ENCODE assay signal across 25 cellular contexts in genomic region chr3:194469977-194470376, GRCh38. TPM values are rescaled to one million over a fixed set of nuclear protein-coding genes. Genes with fewer than 3 reads are reported as not detected.
A peak's percentile ranks its signal among the peaks of the same experiment; 100 is the strongest.
DNase-seq lines count a peak whose midpoint lies in the region; ATAC-seq, FAIRE-seq and TF ChIP-seq lines count a peak whose summit lies in the region.
"Had no signal": no experiment of that assay in that cellular context is flagged by ENCODE, and none has a peak within 500 bp of the region (broad histone marks: within the 10 kb centered on the region; RNA-seq: fewer than 3 reads in every experiment).

No MANE protein-coding gene starts in this region.

- no peak for TF ChIP-seq CTCF in A673 (conservative IDR thresholded peaks at IDR 0.05; ENCODE audit: low read depth, low read length)

- intact Hi-C loops in A673 (cut with micrococcal nuclease; ENCODE audit: unreplicated experiment) = loop anchor here (5.0 kb wide), 1 partner anchor 102 kb away; no protein-coding TSS in a partner anchor

- no peak overlapping the region for H3K18ac ChIP-seq in mesenchymal stem cell (ENCODE audit: low read depth in 1 of 2, low read length in 2 of 2)

- H3K4me3 ChIP-seq in A673 (ENCODE audit: low read depth, low read length, poor library complexity, severe bottlenecking) (no peak overlapping the region), mesenchymal stem cell (ENCODE audit: insufficient read depth in 1 of 2, low read depth in 1 of 2, low read length in 2 of 2) (no peak overlapping the region)
- H3K4me3 ChIP-seq: BLaER1 treated with 17β-estradiol and CSF1 and Interleukin-3, amounts not matched to agents 10 nM and 100 nM; SJCRH30 had no signal

- H3K23ac ChIP-seq in mesenchymal stem cell (ENCODE audit: low read length in 2 of 2) = no peak overlapping the region

- BruUV-seq in A673 (replicated peaks; lab: Mats Ljungman, UMichigan) = no TSS peak

- H3K4me1 ChIP-seq in A673 (ENCODE audit: insufficient read depth, low read length, poor library complexity, severe bottlenecking) (peaks cover 44% of the 10 kb centered on the region), mesenchymal stem cell (ENCODE audit: control insufficient read depth, insufficient read depth, low read depth, low read length) (peaks cover 2% of the 10 kb centered on the region)
- H3K4me1 ChIP-seq: Caco-2 had no signal

- no peak overlapping the region for H3K4ac ChIP-seq in mesenchymal stem cell (ENCODE audit: low read depth in 1 of 2, low read length in 2 of 2)

- no peak for ATAC-seq in HG03432 (IDR thresholded peaks at IDR 0.05; ENCODE audit: unreplicated experiment)
- ATAC-seq: Right ventricle myocardium inferior had no signal

- no peak overlapping the region for H4K8ac ChIP-seq in mesenchymal stem cell (ENCODE audit: low read length)

- H4K91ac ChIP-seq in mesenchymal stem cell (ENCODE audit: low read length) = no peak overlapping the region

- H3K27ac ChIP-seq in A673 (ENCODE audit: low read depth, low read length, poor library complexity, severe bottlenecking) (peak overlapping the region; percentile 48), mesenchymal stem cell (ENCODE audit: low read length, poor library complexity, severe bottlenecking) (no peak overlapping the region)
- H3K27ac ChIP-seq: BLaER1 treated with 17β-estradiol and CSF1 and Interleukin-3, amounts not matched to agents 10 nM and 100 nM; SJCRH30 had no signal

- no peak overlapping the region for H3K4me2 ChIP-seq in mesenchymal stem cell (ENCODE audit: low read length, poor library complexity, severe bottlenecking)

- peak; percentile 11 for FAIRE-seq in H54 (lab: Jason Lieb, UNC)

- DNase-seq in A673 (ENCODE audit: low spot score) (no peak), H54 (ENCODE audit: insufficient read length, low spot score) (no peak), SK-MEL-5 (ENCODE audit: low read depth, low spot score) (peak; percentile 62), mesenchymal stem cell (no peak), NCI-H226 (no peak)
- DNase-seq in activated CD4-positive, alpha-beta T cell treated with anti-CD3 and anti-CD28 coated beads, Interleukin-2, amount 50 U/mL, for 1 hour = no peak
- DNase-seq: AML-193; Caco-2; CD4-positive, alpha-beta memory T cell; GOT3; HCEC 1CT; Kasumi-1; NCI-H1092 treated with DMSO at 0.1 percent for 48 hours; NCI-H1436; NCI-H1930; NCI-H2107; NCI-H446 treated with DMSO at 0.1 percent for 48 hours; NCI-H526; NCI-H82; NK-92 treated with Interleukin-12 subunit alpha and Interleukin-12 subunit beta, amount 100 ng/mL, for 24 hours; PC-3; SJCRH30 had no signal

- POLR2A ChIA-PET in A673 (lab: Charles Lee; ENCODE audit: low non-redundant PET) = no interaction called here

- no peak overlapping the region for H2AK5ac ChIP-seq in mesenchymal stem cell (ENCODE audit: low read length, severe bottlenecking)

- no peak overlapping the region for H3K14ac ChIP-seq in mesenchymal stem cell (ENCODE audit: low read length in 2 of 2)

- H2BK15ac ChIP-seq in mesenchymal stem cell (ENCODE audit: low read depth, poor library complexity, severe bottlenecking) = no peak overlapping the region

- in situ Hi-C loops in SK-MEL-5 (cut with HindIII; ENCODE audit: low pct_unique_long_range_greater_than_20kb, low sequenced_read_pairs) = no loop called here

- no peak overlapping the region for H2AFZ ChIP-seq in mesenchymal stem cell (ENCODE audit: low read depth, low read length)

- no peak overlapping the region for H2BK12ac ChIP-seq in mesenchymal stem cell (ENCODE audit: low read length in 2 of 2)

- H2BK5ac ChIP-seq in mesenchymal stem cell (ENCODE audit: low read depth, low read length, poor library complexity, severe bottlenecking) = no peak overlapping the region

- no peak overlapping the region for H2BK120ac ChIP-seq in mesenchymal stem cell (ENCODE audit: low read depth, low read length)

- H3K27me3 ChIP-seq in A673 (replicated peaks; ENCODE audit: insufficient read depth, low read depth, low read length, poor library complexity) (no peaks in the 10 kb centered on the region), mesenchymal stem cell (ENCODE audit: control insufficient read depth in 1 of 2, insufficient read depth in 1 of 2, low read length in 2 of 2) (no peaks in the 10 kb centered on the region)
- H3K27me3 ChIP-seq: BLaER1 treated with 17β-estradiol and CSF1 and Interleukin-3, amounts not matched to agents 10 nM and 100 nM; SJCRH30 had no signal

- TF ChIP-seq POLR2A in H54 (IDR thresholded peaks at IDR 0.05; ENCODE audit: low read depth, low read length) = no peak

- CTCF ChIA-PET in A673 (lab: Charles Lee) = interaction anchor here (0.6 kb wide), 1 partner anchor 107 kb away, joined by 4 read pairs; no protein-coding TSS in a partner anchor

- H3K36me3 ChIP-seq in A673 (ENCODE audit: insufficient read depth, low read length, poor library complexity, severe bottlenecking) (no peaks in the 10 kb centered on the region), mesenchymal stem cell (ENCODE audit: control insufficient read depth in 1 of 2, insufficient read depth in 2 of 2, low read depth in 1 of 2, low read length in 2 of 2) (peaks cover 3 to 22% of the 10 kb centered on the region in 2 experiments)

- H3K9ac ChIP-seq in mesenchymal stem cell (ENCODE audit: low read length) = peak overlapping the region; percentile 58

- H3K79me1 ChIP-seq in mesenchymal stem cell (replicated peaks; ENCODE audit: low read length, poor library complexity, severe bottlenecking) = peaks cover 11% of the 10 kb centered on the region

- H3K9me3 ChIP-seq in A673 (ENCODE audit: low read depth, low read length, poor library complexity, severe bottlenecking) (no peaks in the 10 kb centered on the region), mesenchymal stem cell (ENCODE audit: control insufficient read depth, low read length) (no peaks in the 10 kb centered on the region)
- H3K9me3 ChIP-seq: Caco-2, SJCRH30 had no signal

RNA-seq across cellular contexts. Expression of gene ATP13A3, which starts 16.8 kb away (rescaled TPM):
- total RNA-seq in A673 (2021) = 94.5 and 121 TPM in 2 replicates
- total RNA-seq in SK-MEL-5 (2014; rRNA removed; shearing (Covaris generic)) = 95.1 and 102 TPM in 2 replicates
- polyA plus RNA-seq in SK-MEL-5 (2015; cell fraction: cytosol; rRNA removed) = 78.4 and 144 TPM in 2 replicates
- 74.9 and 82.3 TPM in 2 replicates for polyA plus RNA-seq in SK-MEL-5 (2015; cell fraction: nucleus; rRNA removed)
- 52.5 TPM for polyA plus RNA-seq in mesenchymal stem cell (2013, experiment 1 of 2)
- polyA plus RNA-seq in mesenchymal stem cell (2013, experiment 2 of 2) = 54.3 TPM
